In the genomic region with DNA sequence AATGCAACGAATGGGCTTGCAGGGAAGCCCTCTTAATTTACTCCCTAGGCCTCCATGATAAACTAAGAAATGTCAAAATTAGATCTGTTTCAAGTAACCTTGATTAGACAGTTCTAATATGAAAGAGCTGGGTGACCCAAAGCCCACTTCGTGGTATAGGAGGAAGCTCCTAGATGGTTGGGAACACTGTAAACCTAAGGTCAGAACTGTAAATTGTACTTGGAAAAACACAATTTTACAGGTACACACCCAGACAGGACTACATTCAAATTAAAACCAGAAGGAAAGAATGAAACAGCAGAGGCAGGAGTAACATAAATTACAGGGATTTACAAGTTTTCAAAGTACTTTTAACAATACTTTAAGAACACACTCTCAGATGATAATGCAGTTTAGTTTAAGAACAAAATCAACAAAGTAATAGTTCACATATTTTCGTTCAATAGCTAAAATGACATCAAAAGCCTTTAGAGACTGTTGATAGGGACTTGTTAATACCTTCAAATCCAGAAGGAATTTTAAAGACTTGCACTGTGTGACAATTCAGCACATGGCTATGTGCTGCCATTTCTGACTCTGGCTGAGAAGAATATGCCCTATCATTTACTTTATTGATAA, we compare ENCODE assay signal across 21 cellular contexts. TPM values are rescaled to one million over a fixed set of nuclear protein-coding genes. Genes with fewer than 3 reads are reported as not detected.
DNase-seq lines count a peak whose midpoint lies in the region; ATAC-seq and TF ChIP-seq lines count a peak whose summit lies in the region.
"Had no signal": no experiment of that assay in that cellular context is flagged by ENCODE, and none has a peak within 500 bp of the region (broad histone marks: within the 10 kb centered on the region; RNA-seq: fewer than 3 reads in every experiment).

No MANE protein-coding gene starts in this region.

- no peak overlapping the region for H3K4me3 ChIP-seq in Caco-2 (ENCODE audit: low read depth, low read length)
- no peak overlapping the region for H3K4me3 ChIP-seq in colonic mucosa
- no peak overlapping the region for H3K4me3 ChIP-seq in mucosa of descending colon
- no peak overlapping the region for H3K4me3 ChIP-seq in tibial nerve
- H3K4me3 ChIP-seq: BLaER1, GM23338 had no signal

- BruUV-seq in Caco-2 (replicated peaks; lab: Mats Ljungman, UMichigan): no TSS peak

- CTCF ChIA-PET in Caco-2 (lab: Charles Lee): interaction anchor here (0.6 to 1.3 kb wide), 2 partner anchors 9 to 233 kb away, joined by 3 read pairs; no protein-coding TSS in a partner anchor
- CTCF ChIA-PET in activated naive CD4-positive, alpha-beta T cell treated with anti-CD3 and anti-CD28 coated beads for 36 hours (lab: Charles Lee): no interaction called here

- H3K9me3 ChIP-seq in Caco-2 (no peaks in the 10 kb centered on the region), colonic mucosa (no peaks in the 10 kb centered on the region), mucosa of descending colon (no peaks in the 10 kb centered on the region), tibial nerve (no peaks in the 10 kb centered on the region)
- H3K9me3 ChIP-seq: BLaER1 had no signal

- intact Hi-C loops in Caco-2 (cut with micrococcal nuclease; ENCODE audit: unreplicated experiment): no loop called here
- intact Hi-C loops in colonic mucosa (cut with DNase I): no loop called here
- intact Hi-C loops in mucosa of descending colon (cut with DNase I, micrococcal nuclease): no loop called here
- intact Hi-C loops in left ventricle myocardium superior (cut with micrococcal nuclease): no loop called here
- intact Hi-C loops in activated naive CD4-positive, alpha-beta T cell treated with anti-CD3 and anti-CD28 coated beads for 36 hours (cut with micrococcal nuclease): no loop called here

- DNase-seq in Caco-2 (no peak), colonic mucosa (no peak), mucosa of descending colon (no peak), left ventricle myocardium superior (no peak), tibial nerve (ENCODE audit: low spot score in 2 of 2) (no peak)
- no peak for DNase-seq in activated CD8-positive, alpha-beta memory T cell treated with anti-CD3 and anti-CD28 coated beads, Interleukin-2, amount 50 U/mL, for 4 hours
- no peak for DNase-seq in activated naive CD4-positive, alpha-beta T cell treated with anti-CD3 and anti-CD28 coated beads for 36 hours
- DNase-seq: 8988T; CD4-positive, CD25-positive, alpha-beta regulatory T cell; CD8-positive, alpha-beta T cell; DMS 273 treated with DMSO at 0.1 percent for 48 hours; DMS79; EL; GDM1; H9; HFFc6 had no signal

- H3K4me3 Mint-ChIP-seq in Caco-2 (ENCODE audit: unreplicated experiment): peak overlapping the region; percentile 34
- no peak overlapping the region for H3K4me3 Mint-ChIP-seq in activated naive CD4-positive, alpha-beta T cell treated with anti-CD3 and anti-CD28 coated beads for 36 hours
- H3K4me3 Mint-ChIP-seq: B cell; CD4-positive, CD25-positive, alpha-beta regulatory T cell; CD8-positive, alpha-beta T cell; GM23338; H9; HFFc6 had no signal

- H3K4me1 ChIP-seq in Caco-2: peaks cover 25% of the 10 kb centered on the region
- no peaks in the 10 kb centered on the region for H3K4me1 ChIP-seq in colonic mucosa
- H3K4me1 ChIP-seq in mucosa of descending colon (ENCODE audit: low read depth): peaks cover 7% of the 10 kb centered on the region
- no peaks in the 10 kb centered on the region for H3K4me1 ChIP-seq in tibial nerve
- H3K4me1 ChIP-seq: BLaER1 had no signal

- H3K27ac ChIP-seq in colonic mucosa (peak overlapping the region; percentile 17), tibial nerve (no peak overlapping the region)
- H3K27ac ChIP-seq: BLaER1, C4-2B had no signal

- H3K36me3 ChIP-seq in Caco-2 (ENCODE audit: control insufficient read depth, insufficient read depth, low read length) (no peaks in the 10 kb centered on the region), colonic mucosa (no peaks in the 10 kb centered on the region), mucosa of descending colon (ENCODE audit: low read depth) (no peaks in the 10 kb centered on the region), tibial nerve (peaks cover 0 to 27% (median 0%) of the 10 kb centered on the region in 3 donors)
- H3K36me3 ChIP-seq: BLaER1 had no signal

- peak overlapping the region; percentile 81 for H3K27ac Mint-ChIP-seq in Caco-2 (ENCODE audit: unreplicated experiment)
- H3K27ac Mint-ChIP-seq in activated naive CD4-positive, alpha-beta T cell treated with anti-CD3 and anti-CD28 coated beads for 36 hours: no peak overlapping the region
- H3K27ac Mint-ChIP-seq: B cell; CD4-positive, CD25-positive, alpha-beta regulatory T cell; CD8-positive, alpha-beta T cell; GM23338; H9; HFFc6 had no signal

- no peak overlapping the region for H3K9ac ChIP-seq in colonic mucosa (ENCODE audit: low read depth in 2 of 2, low read length in 2 of 2)
- H3K9ac ChIP-seq: BLaER1 had no signal

- no peak for TF ChIP-seq POLR2A in tibial nerve (IDR thresholded peaks at IDR 0.05)

- no peaks in the 10 kb centered on the region for H3K9me3 Mint-ChIP-seq in Caco-2 (ENCODE audit: unreplicated experiment)
- H3K9me3 Mint-ChIP-seq in activated naive CD4-positive, alpha-beta T cell treated with anti-CD3 and anti-CD28 coated beads for 36 hours: no peaks in the 10 kb centered on the region
- H3K9me3 Mint-ChIP-seq: CD4-positive, CD25-positive, alpha-beta regulatory T cell; CD8-positive, alpha-beta T cell; GM23338; H9; HFFc6 had no signal

- ATAC-seq in mucosa of descending colon (peak; percentile 59), left ventricle myocardium superior (no peak)
- ATAC-seq: CD8-positive, alpha-beta T cell; GM23338; HCT116 had no signal

- 86 to 89% methylated on average over 3 of the region's 3 CpGs for WGBS in tibial nerve, 2 donors

- H3K27me3 ChIP-seq in Caco-2 (replicated peaks; ENCODE audit: control insufficient read depth, insufficient read depth, low read length) (no peaks in the 10 kb centered on the region), colonic mucosa (no peaks in the 10 kb centered on the region), tibial nerve (no peaks in the 10 kb centered on the region)
- H3K27me3 ChIP-seq: BLaER1 had no signal

- TF ChIP-seq CTCF in Caco-2 (IDR thresholded peaks at IDR 0.05; ENCODE audit: insufficient read depth in 1 of 2, low read depth in 1 of 2, low read length in 1 of 2, severe bottlenecking in 1 of 2, unreplicated experiment in 1 of 2): no peak
- no peak for TF ChIP-seq CTCF in colonic mucosa (IDR thresholded peaks at IDR 0.05)
- TF ChIP-seq CTCF in mucosa of descending colon (IDR thresholded peaks at IDR 0.05): no peak
- TF ChIP-seq CTCF in tibial nerve (IDR thresholded peaks at IDR 0.05): no peak

- H3K4me1 Mint-ChIP-seq in Caco-2 (ENCODE audit: low read depth, unreplicated experiment): peaks cover 20% of the 10 kb centered on the region
- peaks cover 2% of the 10 kb centered on the region for H3K4me1 Mint-ChIP-seq in activated naive CD4-positive, alpha-beta T cell treated with anti-CD3 and anti-CD28 coated beads for 36 hours (ENCODE audit: low read depth)
- H3K4me1 Mint-ChIP-seq: B cell; CD4-positive, CD25-positive, alpha-beta regulatory T cell; GM23338; H9 had no signal

- POLR2A ChIA-PET in Caco-2 (lab: Charles Lee): interaction anchor here (0.5 to 2.0 kb wide), 3 partner anchors 9 to 102 kb away, joined by 3 to 13 read pairs (median 5); a partner anchor contains a TSS

- no peak for TF ChIP-seq EP300 in tibial nerve (IDR thresholded peaks at IDR 0.05)

- no peaks in the 10 kb centered on the region for H3K27me3 Mint-ChIP-seq in Caco-2 (ENCODE audit: insufficient read depth, unreplicated experiment)
- H3K27me3 Mint-ChIP-seq in activated naive CD4-positive, alpha-beta T cell treated with anti-CD3 and anti-CD28 coated beads for 36 hours (ENCODE audit: low read depth): no peaks in the 10 kb centered on the region
- H3K27me3 Mint-ChIP-seq: B cell had no signal

- H3K36me3 Mint-ChIP-seq in Caco-2 (ENCODE audit: insufficient read depth, unreplicated experiment): peaks cover 6% of the 10 kb centered on the region
- peaks cover 4% of the 10 kb centered on the region for H3K36me3 Mint-ChIP-seq in activated naive CD4-positive, alpha-beta T cell treated with anti-CD3 and anti-CD28 coated beads for 36 hours (ENCODE audit: low read depth)

RNA-seq across cellular contexts. Expression of a gene that starts 18.4 kb away (rescaled TPM):
- total RNA-seq in Caco-2 (2022) (11.0 TPM in 2 replicates), colonic mucosa (under 1 TPM; 0.13 to 0.35 TPM), mucosa of descending colon (1 to 10 TPM in 1 of 3 donors, under 1 TPM in 2; 0.51 to 2.1 (median 0.87) TPM), left ventricle myocardium superior (not detected), tibial nerve (not detected)
- not detected for total RNA-seq in activated naive CD4-positive, alpha-beta T cell treated with anti-CD3 and anti-CD28 coated beads for 36 hours
- total RNA-seq: CD8-positive, alpha-beta T cell had no signal

RNA-seq across cellular contexts. Expression of a gene that starts 43.7 kb away (rescaled TPM):
- 241 and 260 TPM in 2 replicates for total RNA-seq in Caco-2 (2022)
- total RNA-seq in colonic mucosa: 100 to 1,000 TPM; 300 to 366 TPM
- 100 to 1,000 TPM; 172 to 286 (median 213) TPM for total RNA-seq in mucosa of descending colon
- 497 TPM for total RNA-seq in left ventricle myocardium superior
- total RNA-seq in tibial nerve: 10 to 100 TPM; 59.2 to 96.9 (median 75.5) TPM
- 100 to 1,000 TPM; 158 to 166 TPM for total RNA-seq in activated naive CD4-positive, alpha-beta T cell treated with anti-CD3 and anti-CD28 coated beads for 36 hours
